ENCODE assay signal across 1 cellular context in genomic region chr2:70083344-70084156, GRCh38.
TF ChIP-seq lines count a peak whose summit lies in the region.

No MANE protein-coding gene starts in this region.

TF ChIP-seq in A549, 52 proteins besides CTCF, POLR2A, EP300 and RAD21 (continued from another document):
- no peak for TF ChIP-seq REST (IDR thresholded peaks at IDR 0.05)
- no peak for TF ChIP-seq ESRRA (IDR thresholded peaks at IDR 0.05; ENCODE audit: borderline replicate concordance, low read length)
- no peak for TF ChIP-seq MYC (IDR thresholded peaks at IDR 0.05; ENCODE audit: borderline replicate concordance, low read length)
TF ChIP-seq in A549: peak in this region for 2.
